ENCODE assay signal across 18 cellular contexts in genomic region chr17:65366102-65366844, GRCh38.
DNase-seq lines count a peak whose midpoint lies in the region; ATAC-seq lines count a peak whose summit lies in the region.
"Had no signal": no experiment of that assay in that cellular context is flagged by ENCODE, and none has a peak within 500 bp of the region (broad histone marks: within the 10 kb centered on the region; RNA-seq: fewer than 3 reads in every experiment).

No MANE protein-coding gene starts in this region.

- peaks cover 24% of the 10 kb centered on the region for H3K27me3 Mint-ChIP-seq in activated CD8-positive, alpha-beta memory T cell treated with anti-CD3 and anti-CD28 coated beads, Interleukin-2, amount 10 ng/mL, durations not matched to agents 7 days and 5 days
- peaks cover 14% of the 10 kb centered on the region for H3K27me3 Mint-ChIP-seq in activated naive CD8-positive, alpha-beta T cell treated with anti-CD3 and anti-CD28 coated beads for 36 hours
- peaks cover 7% of the 10 kb centered on the region for H3K27me3 Mint-ChIP-seq in stimulated activated naive CD8-positive, alpha-beta T cell treated with anti-CD3 and anti-CD28 coated beads, Interleukin-15, Interleukin-2, amounts not matched to agents 100 ng/mL and 50 ng/mL, for 24 hours

- CTCF ChIA-PET in activated CD8-positive, alpha-beta memory T cell treated with anti-CD3 and anti-CD28 coated beads, Interleukin-2, amount 10 ng/mL, durations not matched to agents 7 days and 5 days (lab: Charles Lee): no interaction called here

- H3K4me1 Mint-ChIP-seq in activated CD8-positive, alpha-beta memory T cell treated with anti-CD3 and anti-CD28 coated beads, Interleukin-2, amount 10 ng/mL, durations not matched to agents 7 days and 5 days: peaks cover 8% of the 10 kb centered on the region
- peaks cover 18% of the 10 kb centered on the region for H3K4me1 Mint-ChIP-seq in activated naive CD8-positive, alpha-beta T cell treated with anti-CD3 and anti-CD28 coated beads for 36 hours
- H3K4me1 Mint-ChIP-seq in stimulated activated naive CD8-positive, alpha-beta T cell treated with anti-CD3 and anti-CD28 coated beads, Interleukin-15, Interleukin-2, amounts not matched to agents 100 ng/mL and 50 ng/mL, for 24 hours (ENCODE audit: low read depth): peaks cover 49% of the 10 kb centered on the region
- H3K4me1 Mint-ChIP-seq: activated B cell treated with CpG ODN at 0.5 μM for 24 hours had no signal

- no peaks in the 10 kb centered on the region for H3K9me3 Mint-ChIP-seq in activated CD8-positive, alpha-beta memory T cell treated with anti-CD3 and anti-CD28 coated beads, Interleukin-2, amount 10 ng/mL, durations not matched to agents 7 days and 5 days (ENCODE audit: low read depth)
- H3K9me3 Mint-ChIP-seq in activated naive CD8-positive, alpha-beta T cell treated with anti-CD3 and anti-CD28 coated beads for 36 hours: peaks cover 9% of the 10 kb centered on the region
- H3K9me3 Mint-ChIP-seq in stimulated activated naive CD8-positive, alpha-beta T cell treated with anti-CD3 and anti-CD28 coated beads, Interleukin-15, Interleukin-2, amounts not matched to agents 100 ng/mL and 50 ng/mL, for 24 hours: peaks cover 4% of the 10 kb centered on the region
- H3K9me3 Mint-ChIP-seq: CD8-positive, alpha-beta memory T cell; stimulated activated naive B cell treated with anti-CD40 and anti-IgM and Interleukin-4, amounts not matched to agents 10 μg/mL and 1 μg/mL and 100 μg/mL, for 72 hours had no signal

- ATAC-seq in activated CD8-positive, alpha-beta memory T cell treated with anti-CD3 and anti-CD28 coated beads, Interleukin-2, amount 10 ng/mL, durations not matched to agents 7 days and 5 days: no peak
- ATAC-seq: right lobe of liver; stimulated activated naive B cell treated with anti-CD40 and anti-IgM and Interleukin-4, amounts not matched to agents 10 μg/mL and 1 μg/mL and 100 μg/mL, for 72 hours had no signal

- peak in 2 of 3 experiments; percentile 18 to 23 for DNase-seq in activated CD8-positive, alpha-beta memory T cell treated with anti-CD3 and anti-CD28 coated beads for 48 hours (ENCODE audit: low read depth in 2 of 3, low spot score in 2 of 3)
- DNase-seq in activated CD8-positive, alpha-beta memory T cell treated with anti-CD3 and anti-CD28 coated beads, Interleukin-2, amount 10 ng/mL, durations not matched to agents 7 days and 5 days: no peak
- DNase-seq in activated naive CD8-positive, alpha-beta T cell treated with anti-CD3 and anti-CD28 coated beads for 36 hours: peak; percentile 52
- DNase-seq in stimulated activated CD4-positive, alpha-beta T cell treated with anti-CD3 and anti-CD28 coated beads, Interleukin-2, amount 100 ng/mL, for 24 hours: peak; percentile 74 to 86
- DNase-seq in NCI-H2107 (lab: John Stamatoyannopoulos, UW): no peak
- DNase-seq in NCI-H345 treated with DMSO at 0.1 percent for 48 hours (lab: John Stamatoyannopoulos, UW; ENCODE audit: unreplicated experiment): no peak
- DNase-seq in EL: no peak
- DNase-seq: ACHN; activated B cell treated with CpG ODN at 0.5 μM for 24 hours; anterior cingulate cortex; CD8-positive, alpha-beta memory T cell; NCI-H187; NCI-H526 treated with DMSO at 0.1 percent for 48 hours; Peyer's patch; right lobe of liver; stimulated activated naive B cell treated with anti-CD40 and anti-IgM and Interleukin-4, amounts not matched to agents 10 μg/mL and 1 μg/mL and 100 μg/mL, for 72 hours had no signal

- H3K4me3 Mint-ChIP-seq in activated CD8-positive, alpha-beta memory T cell treated with anti-CD3 and anti-CD28 coated beads, Interleukin-2, amount 10 ng/mL, durations not matched to agents 7 days and 5 days: no peak overlapping the region
- H3K4me3 Mint-ChIP-seq in activated naive CD8-positive, alpha-beta T cell treated with anti-CD3 and anti-CD28 coated beads for 36 hours: no peak overlapping the region
- peak overlapping the region; percentile 27 for H3K4me3 Mint-ChIP-seq in stimulated activated naive CD8-positive, alpha-beta T cell treated with anti-CD3 and anti-CD28 coated beads, Interleukin-15, Interleukin-2, amounts not matched to agents 100 ng/mL and 50 ng/mL, for 24 hours
- H3K4me3 Mint-ChIP-seq: activated B cell treated with CpG ODN at 0.5 μM for 24 hours; CD8-positive, alpha-beta memory T cell; mesothelial cell of epicardium; stimulated activated naive B cell treated with anti-CD40 and anti-IgM and Interleukin-4, amounts not matched to agents 10 μg/mL and 1 μg/mL and 100 μg/mL, for 72 hours had no signal

- H3K27ac Mint-ChIP-seq in activated CD8-positive, alpha-beta memory T cell treated with anti-CD3 and anti-CD28 coated beads, Interleukin-2, amount 10 ng/mL, durations not matched to agents 7 days and 5 days: no peak overlapping the region
- peak overlapping the region; percentile 52 for H3K27ac Mint-ChIP-seq in activated naive CD8-positive, alpha-beta T cell treated with anti-CD3 and anti-CD28 coated beads for 36 hours
- H3K27ac Mint-ChIP-seq in stimulated activated naive CD8-positive, alpha-beta T cell treated with anti-CD3 and anti-CD28 coated beads, Interleukin-15, Interleukin-2, amounts not matched to agents 100 ng/mL and 50 ng/mL, for 24 hours: peak overlapping the region; percentile 80
- H3K27ac Mint-ChIP-seq: activated B cell treated with CpG ODN at 0.5 μM for 24 hours; CD8-positive, alpha-beta memory T cell; mesothelial cell of epicardium; stimulated activated naive B cell treated with anti-CD40 and anti-IgM and Interleukin-4, amounts not matched to agents 10 μg/mL and 1 μg/mL and 100 μg/mL, for 72 hours had no signal

- H3K36me3 Mint-ChIP-seq in activated CD8-positive, alpha-beta memory T cell treated with anti-CD3 and anti-CD28 coated beads, Interleukin-2, amount 10 ng/mL, durations not matched to agents 7 days and 5 days: no peaks in the 10 kb centered on the region
- peaks cover 11% of the 10 kb centered on the region for H3K36me3 Mint-ChIP-seq in activated naive CD8-positive, alpha-beta T cell treated with anti-CD3 and anti-CD28 coated beads for 36 hours
- peaks cover 7% of the 10 kb centered on the region for H3K36me3 Mint-ChIP-seq in stimulated activated naive CD8-positive, alpha-beta T cell treated with anti-CD3 and anti-CD28 coated beads, Interleukin-15, Interleukin-2, amounts not matched to agents 100 ng/mL and 50 ng/mL, for 24 hours (ENCODE audit: low read depth)
- H3K36me3 Mint-ChIP-seq: CD8-positive, alpha-beta memory T cell; stimulated activated naive B cell treated with anti-CD40 and anti-IgM and Interleukin-4, amounts not matched to agents 10 μg/mL and 1 μg/mL and 100 μg/mL, for 72 hours had no signal

Comparison
In these comparisons a context has a peak if more than half of its experiments do, and no peak if none do; other contexts are left out.
1. DNase-seq: peak in activated CD8-positive, alpha-beta memory T cell treated with anti-CD3 and anti-CD28 coated beads for 48 hours (2 of 3), activated naive CD8-positive, alpha-beta T cell treated with anti-CD3 and anti-CD28 coated beads for 36 hours (single experiment) and stimulated activated CD4-positive, alpha-beta T cell treated with anti-CD3 and anti-CD28 coated beads, Interleukin-2, amount 100 ng/mL, for 24 hours (2 of 2); none in activated CD8-positive, alpha-beta memory T cell treated with anti-CD3 and anti-CD28 coated beads, Interleukin-2, amount 10 ng/mL, durations not matched to agents 7 days and 5 days (single experiment), NCI-H2107 (single experiment), NCI-H345 treated with DMSO at 0.1 percent for 48 hours (single experiment) and EL (single experiment).